23 cellular contexts compared by ENCODE assay signal in genomic region chr12:87806310-87806709, GRCh38.
"Had no signal": no experiment of that assay in that cellular context is flagged by ENCODE, and none has a peak within 500 bp of the region (broad histone marks: within the 10 kb centered on the region; RNA-seq: fewer than 3 reads in every experiment).

No MANE protein-coding gene starts in this region.

- H3K36me3 Mint-ChIP-seq: activated CD4-positive, alpha-beta memory T cell treated with anti-CD3 and anti-CD28 coated beads for 36 hours; activated naive CD8-positive, alpha-beta T cell treated with anti-CD3 and anti-CD28 coated beads, Interleukin-2, amount 10 ng/mL, durations not matched to agents 7 days and 5 days; memory B cell had no signal

- H3K27ac ChIP-seq: body of pancreas, gastrocnemius medialis, prostate gland, right atrium auricular region, transverse colon, uterus had no signal

- FAIRE-seq: kidney, TTC549 had no signal

- ATAC-seq: body of pancreas; gastrocnemius medialis; left ventricle myocardium superior; natural killer cell; stimulated activated naive CD8-positive, alpha-beta T cell treated with anti-CD3 and anti-CD28 coated beads, Interleukin-15, Interleukin-2, amounts not matched to agents 100 U/mL and 50 U/mL, for 24 hours had no signal

- H3K27ac Mint-ChIP-seq: activated CD4-positive, alpha-beta memory T cell treated with anti-CD3 and anti-CD28 coated beads for 36 hours; activated naive CD8-positive, alpha-beta T cell treated with anti-CD3 and anti-CD28 coated beads, Interleukin-2, amount 10 ng/mL, durations not matched to agents 7 days and 5 days; activated T-helper 2 cell treated with anti-CD3 and anti-CD28 coated beads, Interferon-gamma antibody, Interleukin-2, Interleukin-4, amounts not matched to agents 10 μg/mL and 5 μg/mL and 100 μg/mL, durations not matched to agents 14 hours and 24 hours and 36 hours; memory B cell; natural killer cell; T-helper 2 cell treated with Interferon-gamma antibody and Interleukin-4, amounts not matched to agents 5 μg/mL and 100 μg/mL, for 36 hours had no signal

- H3K36me3 ChIP-seq: gastrocnemius medialis, prostate gland, right atrium auricular region, transverse colon, uterus had no signal

- H3K27me3 Mint-ChIP-seq: activated CD4-positive, alpha-beta memory T cell treated with anti-CD3 and anti-CD28 coated beads for 36 hours; activated naive CD8-positive, alpha-beta T cell treated with anti-CD3 and anti-CD28 coated beads, Interleukin-2, amount 10 ng/mL, durations not matched to agents 7 days and 5 days; memory B cell had no signal

- H3K4me3 Mint-ChIP-seq: activated CD4-positive, alpha-beta memory T cell treated with anti-CD3 and anti-CD28 coated beads for 36 hours; activated naive CD8-positive, alpha-beta T cell treated with anti-CD3 and anti-CD28 coated beads, Interleukin-2, amount 10 ng/mL, durations not matched to agents 7 days and 5 days; memory B cell; natural killer cell; T-helper 2 cell treated with Interferon-gamma antibody and Interleukin-4, amounts not matched to agents 5 μg/mL and 100 μg/mL, for 36 hours had no signal

- H3K4me1 ChIP-seq: gastrocnemius medialis, prostate gland, right atrium auricular region, uterus had no signal

- H3K27me3 ChIP-seq: body of pancreas, gastrocnemius medialis, right atrium auricular region, transverse colon, uterus had no signal

- H3K4me1 Mint-ChIP-seq: activated naive CD8-positive, alpha-beta T cell treated with anti-CD3 and anti-CD28 coated beads, Interleukin-2, amount 10 ng/mL, durations not matched to agents 7 days and 5 days; memory B cell; natural killer cell had no signal

- H3K9me3 Mint-ChIP-seq: activated CD4-positive, alpha-beta memory T cell treated with anti-CD3 and anti-CD28 coated beads for 36 hours; activated naive CD8-positive, alpha-beta T cell treated with anti-CD3 and anti-CD28 coated beads, Interleukin-2, amount 10 ng/mL, durations not matched to agents 7 days and 5 days; activated T-helper 2 cell treated with anti-CD3 and anti-CD28 coated beads, Interferon-gamma antibody, Interleukin-2, Interleukin-4, amounts not matched to agents 10 μg/mL and 5 μg/mL and 100 μg/mL, durations not matched to agents 14 hours and 24 hours and 36 hours; memory B cell; T-helper 2 cell treated with Interferon-gamma antibody and Interleukin-4, amounts not matched to agents 5 μg/mL and 100 μg/mL, for 36 hours had no signal

- H3K9me3 ChIP-seq: body of pancreas, gastrocnemius medialis, prostate gland, right atrium auricular region, transverse colon, uterus had no signal

- DNase-seq: activated CD4-positive, alpha-beta memory T cell treated with anti-CD3 and anti-CD28 coated beads for 36 hours; activated CD4-positive, alpha-beta T cell treated with anti-CD3 and anti-CD28 coated beads for 4 hours; activated naive CD4-positive, alpha-beta T cell treated with Interleukin-2 at 50 U/mL for 16 hours; activated naive CD8-positive, alpha-beta T cell treated with anti-CD3 and anti-CD28 coated beads, Interleukin-2, amount 10 ng/mL, durations not matched to agents 7 days and 5 days; body of pancreas; central memory CD4-positive, alpha-beta T cell; gastrocnemius medialis; head of caudate nucleus; kidney; left ventricle myocardium superior; natural killer cell; stimulated activated CD4-positive, alpha-beta T cell treated with anti-CD3 and anti-CD28 coated beads, Interleukin-2, amount 100 ng/mL, for 24 hours; stimulated activated naive CD8-positive, alpha-beta T cell treated with anti-CD3 and anti-CD28 coated beads, Interleukin-15, Interleukin-2, amounts not matched to agents 100 U/mL and 50 U/mL, for 24 hours; substantia nigra; transverse colon; uterus had no signal

- H3K4me3 ChIP-seq: body of pancreas, coronary artery, gastrocnemius medialis, prostate gland, right atrium auricular region, transverse colon, uterus had no signal
